In genomic region chr1:120911861-120912260, GRCh38 we compare ENCODE assay signal across 21 cellular contexts. TPM values are rescaled to one million over a fixed set of nuclear protein-coding genes. Genes with fewer than 3 reads are reported as not detected.
DNase-seq lines count a peak whose midpoint lies in the region; ATAC-seq, FAIRE-seq and TF ChIP-seq lines count a peak whose summit lies in the region.
"Not testable (repeated sequence)": the region's sequence is repeated elsewhere in the genome, so short reads cannot be mapped to it uniquely, and the experiment has no call there.
"Had no signal": no experiment of that assay in that cellular context is flagged by ENCODE, and none has a peak within 500 bp of the region (broad histone marks: within the 10 kb centered on the region; RNA-seq: fewer than 3 reads in every experiment).

No MANE protein-coding gene starts in this region.

- 79% methylated on average over 4 of the region's 4 CpGs for WGBS in K562 (ENCODE audit: insufficient coverage, low coverage, missing lambda C conversion rate)

- H3K79me2 ChIP-seq in OCI-LY3 (ENCODE audit: low read length); K562 (ENCODE audit: control insufficient read depth, insufficient read depth, low read length): not testable (repeated sequence)

- not testable (repeated sequence) for H3K9me1 ChIP-seq in K562 (ENCODE audit: control insufficient read depth, insufficient read depth, low read length)

- H3K4me1 ChIP-seq in CD8-positive, alpha-beta T cell (ENCODE audit: insufficient read depth, low read length); OCI-LY3 (ENCODE audit: low read length); K562 (replicated peaks in 1 of 2; ENCODE audit: control insufficient read depth in 2 of 2, insufficient read depth in 2 of 2, low read length in 2 of 2): not testable (repeated sequence)

- not testable (repeated sequence) for H3K36me3 Mint-ChIP-seq in CD8-positive, alpha-beta T cell; T-cell; activated CD4-positive, alpha-beta memory T cell treated with anti-CD3 and anti-CD28 coated beads, Interleukin-2, amount 10 ng/mL, durations not matched to agents 7 days and 5 days (ENCODE audit: low read depth); activated T-helper 1 cell treated with anti-CD3 and anti-CD28 coated beads, Interleukin-12 subunit alpha, Interleukin-12 subunit beta, Interleukin-2, Interleukin-4 antibody, amounts not matched to agents 30 ng/mL and 10 ng/mL and 1 ng/mL, durations not matched to agents 14 hours and 24 hours and 36 hours (ENCODE audit: low read depth)

- not testable (repeated sequence) for FAIRE-seq in K562 (lab: Jason Lieb, UNC)

- H3K27me3 Mint-ChIP-seq in CD8-positive, alpha-beta T cell (ENCODE audit: low read depth); T-cell; activated CD4-positive, alpha-beta memory T cell treated with anti-CD3 and anti-CD28 coated beads, Interleukin-2, amount 10 ng/mL, durations not matched to agents 7 days and 5 days; activated T-helper 1 cell treated with anti-CD3 and anti-CD28 coated beads, Interleukin-12 subunit alpha, Interleukin-12 subunit beta, Interleukin-2, Interleukin-4 antibody, amounts not matched to agents 30 ng/mL and 10 ng/mL and 1 ng/mL, durations not matched to agents 14 hours and 24 hours and 36 hours (ENCODE audit: insufficient read depth): not testable (repeated sequence)

- not testable (repeated sequence) for TF ChIP-seq RAD21 in K562 (CRISPR knock-in tag; conservative IDR thresholded peaks at IDR 0.05 in 1 of 2, IDR thresholded peaks at IDR 0.05 in 1 of 2)

- not testable (repeated sequence) for H3K9me3 Mint-ChIP-seq in CD8-positive, alpha-beta T cell; T-cell; activated CD4-positive, alpha-beta memory T cell treated with anti-CD3 and anti-CD28 coated beads, Interleukin-2, amount 10 ng/mL, durations not matched to agents 7 days and 5 days; activated T-helper 1 cell treated with anti-CD3 and anti-CD28 coated beads, Interleukin-12 subunit alpha, Interleukin-12 subunit beta, Interleukin-2, Interleukin-4 antibody, amounts not matched to agents 30 ng/mL and 10 ng/mL and 1 ng/mL, durations not matched to agents 14 hours and 24 hours and 36 hours

- not testable (repeated sequence) for H3K4me3 ChIP-seq in CD8-positive, alpha-beta T cell (ENCODE audit: low read depth, low read length); K562
- peak overlapping the region; percentile 46; the same call in 1 of the 2 replicates for H3K4me3 ChIP-seq in OCI-LY3 (ENCODE audit: low read length)

- TF ChIP-seq CTCF in CD8-positive, alpha-beta T cell (IDR thresholded peaks at IDR 0.05); OCI-LY3 (IDR thresholded peaks at IDR 0.05; ENCODE audit: low read depth, low read length); K562 (IDR thresholded peaks at IDR 0.05 in 2 of 3, conservative IDR thresholded peaks at IDR 0.05 in 1 of 3; ENCODE audit: insufficient read depth in 2 of 3, low read depth in 1 of 3, low read length in 3 of 3): not testable (repeated sequence)

- in situ Hi-C loops in K562 (cut with MboI): not testable (repeated sequence)

- not testable (repeated sequence) for H3K4me1 Mint-ChIP-seq in CD8-positive, alpha-beta T cell (ENCODE audit: low read depth); T-cell; activated CD4-positive, alpha-beta memory T cell treated with anti-CD3 and anti-CD28 coated beads, Interleukin-2, amount 10 ng/mL, durations not matched to agents 7 days and 5 days; activated T-helper 1 cell treated with anti-CD3 and anti-CD28 coated beads, Interleukin-12 subunit alpha, Interleukin-12 subunit beta, Interleukin-2, Interleukin-4 antibody, amounts not matched to agents 30 ng/mL and 10 ng/mL and 1 ng/mL, durations not matched to agents 14 hours and 24 hours and 36 hours (ENCODE audit: low read depth)

- ATAC-seq in CD8-positive, alpha-beta T cell; T-cell (replicated peaks in 1 of 4); K562: not testable (repeated sequence)

- POLR2A ChIA-PET in CD8-positive, alpha-beta T cell (lab: Charles Lee); T-cell (lab: Charles Lee); activated CD4-positive, alpha-beta memory T cell treated with anti-CD3 and anti-CD28 coated beads, Interleukin-2, amount 10 ng/mL, durations not matched to agents 7 days and 5 days (lab: Charles Lee); K562 (lab: Yijun Ruan, JAX): not testable (repeated sequence)

- not testable (repeated sequence) for TF ChIP-seq POLR2A in K562 (conservative IDR thresholded peaks at IDR 0.05)

- not testable (repeated sequence) for H3K36me3 ChIP-seq in CD8-positive, alpha-beta T cell (ENCODE audit: insufficient read depth, low read length); OCI-LY3 (replicated peaks; ENCODE audit: low read depth, low read length); K562 (ENCODE audit: control insufficient read depth, insufficient read depth, low read length)

- peak overlapping the region; percentile 52 for H3K4me2 ChIP-seq in OCI-LY3 (ENCODE audit: low read length)
- not testable (repeated sequence) for H3K4me2 ChIP-seq in K562 (ENCODE audit: insufficient read depth, low read length)

- not testable (repeated sequence) for H3K27ac ChIP-seq in CD8-positive, alpha-beta T cell (ENCODE audit: low read depth, low read length); OCI-LY3 (ENCODE audit: low read length); K562 (ENCODE audit: extremely low read depth, low read depth, low read length)

- not testable (repeated sequence) for H2AFZ ChIP-seq in OCI-LY3 (ENCODE audit: low read depth, low read length); K562 (ENCODE audit: low read depth, low read length)

- H3K27me3 ChIP-seq in CD8-positive, alpha-beta T cell (ENCODE audit: insufficient read depth, low read length); OCI-LY3 (ENCODE audit: low read depth, low read length); K562 (ENCODE audit: control insufficient read depth in 2 of 2, insufficient read depth in 2 of 2, low read length in 2 of 2): not testable (repeated sequence)

- H3K27ac Mint-ChIP-seq in CD8-positive, alpha-beta T cell: peak overlapping the region; percentile 75
- not testable (repeated sequence) for H3K27ac Mint-ChIP-seq in T-cell; activated CD4-positive, alpha-beta memory T cell treated with anti-CD3 and anti-CD28 coated beads, Interleukin-2, amount 10 ng/mL, durations not matched to agents 7 days and 5 days; activated T-helper 1 cell treated with anti-CD3 and anti-CD28 coated beads, Interleukin-12 subunit alpha, Interleukin-12 subunit beta, Interleukin-2, Interleukin-4 antibody, amounts not matched to agents 30 ng/mL and 10 ng/mL and 1 ng/mL, durations not matched to agents 14 hours and 24 hours and 36 hours

- not testable (repeated sequence) for H3K9me3 ChIP-seq in CD8-positive, alpha-beta T cell (ENCODE audit: low read length); OCI-LY3 (ENCODE audit: insufficient read depth, low read length); K562 (replicated peaks; ENCODE audit: control insufficient read depth, insufficient read depth, low read depth, low read length)

- H3K4me3 Mint-ChIP-seq in CD8-positive, alpha-beta T cell: peak overlapping the region; percentile 45
- H3K4me3 Mint-ChIP-seq in T-cell: peak overlapping the region in 2 of 3 donors; percentile 35 to 57
- H3K4me3 Mint-ChIP-seq in activated CD4-positive, alpha-beta memory T cell treated with anti-CD3 and anti-CD28 coated beads, Interleukin-2, amount 10 ng/mL, durations not matched to agents 7 days and 5 days: peak overlapping the region; percentile 24
- peak overlapping the region; percentile 19 for H3K4me3 Mint-ChIP-seq in activated T-helper 1 cell treated with anti-CD3 and anti-CD28 coated beads, Interleukin-12 subunit alpha, Interleukin-12 subunit beta, Interleukin-2, Interleukin-4 antibody, amounts not matched to agents 30 ng/mL and 10 ng/mL and 1 ng/mL, durations not matched to agents 14 hours and 24 hours and 36 hours

- TSS peak; percentile 44 for BruUV-seq in K562 (replicated peaks; lab: Mats Ljungman, UMichigan)

- DNase-seq in CD8-positive, alpha-beta T cell; activated CD4-positive, alpha-beta memory T cell treated with anti-CD3 and anti-CD28 coated beads, Interleukin-2, amount 10 ng/mL, durations not matched to agents 7 days and 5 days; activated T-helper 1 cell treated with anti-CD3 and anti-CD28 coated beads, Interleukin-12 subunit alpha, Interleukin-12 subunit beta, Interleukin-2, Interleukin-4 antibody, amounts not matched to agents 30 ng/mL and 10 ng/mL and 1 ng/mL, durations not matched to agents 14 hours and 24 hours and 36 hours (ENCODE audit: low spot score); K562 (ENCODE audit: extremely low read depth in 1 of 4, low spot score in 3 of 4): not testable (repeated sequence)
- DNase-seq in T-cell (peak in 10 of 34 experiments; percentile 1 to 50 (median 24)), mucosa of gallbladder (ENCODE audit: low spot score) (peak; percentile 10)
- peak; percentile 3 for DNase-seq in stimulated activated CD4-positive, alpha-beta T cell treated with anti-CD3 and anti-CD28 coated beads, Interleukin-4, amount 100 ng/mL, for 24 hours

- not testable (repeated sequence) for H3K9ac ChIP-seq in OCI-LY3 (ENCODE audit: low read length); K562 (ENCODE audit: insufficient read depth in 1 of 2, low read depth in 2 of 2, low read length in 2 of 2)

- intact Hi-C loops in CD8-positive, alpha-beta T cell (cut with DNase I, micrococcal nuclease); activated T-helper 1 cell treated with anti-CD3 and anti-CD28 coated beads, Interleukin-12 subunit alpha, Interleukin-12 subunit beta, Interleukin-2, Interleukin-4 antibody, amounts not matched to agents 30 ng/mL and 10 ng/mL and 1 ng/mL, durations not matched to agents 14 hours and 24 hours and 36 hours (cut with micrococcal nuclease); K562 (cut with micrococcal nuclease): not testable (repeated sequence)

- H4K20me1 ChIP-seq in OCI-LY3 (ENCODE audit: insufficient read depth, low read length); K562 (replicated peaks; ENCODE audit: control insufficient read depth, insufficient read depth, low read length): not testable (repeated sequence)

- not testable (repeated sequence) for TF ChIP-seq EP300 in K562 (IDR thresholded peaks at IDR 0.05; ENCODE audit: low read length)

- CTCF ChIA-PET in CD8-positive, alpha-beta T cell (lab: Charles Lee); T-cell (lab: Charles Lee); activated CD4-positive, alpha-beta memory T cell treated with anti-CD3 and anti-CD28 coated beads, Interleukin-2, amount 10 ng/mL, durations not matched to agents 7 days and 5 days (lab: Charles Lee); K562 (lab: Yijun Ruan, JAX; ENCODE audit: low intra/inter-chr PET ratio): not testable (repeated sequence)

RNA-seq across cellular contexts. Expression of gene PPIAL4A, which starts 22.3 kb away (rescaled TPM):
- not detected for total RNA-seq in CD8-positive, alpha-beta T cell
- total RNA-seq in T-cell (not detected), K562 (2014; rRNA removed) (not detected in 2 replicates), K562 (2014; rRNA removed; fragmentation: Illumina TruSeq; extraction: Trizol) (not detected in 2 replicates), K562 (2015; rRNA removed; fragmentation: Illumina TruSeq; extraction: Trizol) (not detected in 2 replicates), K562 (2021) (not detected in 2 replicates), mucosa of gallbladder (not detected)
- total RNA-seq in activated CD4-positive, alpha-beta memory T cell treated with anti-CD3 and anti-CD28 coated beads, Interleukin-2, amount 10 ng/mL, durations not matched to agents 7 days and 5 days: not detected
- not detected in 2 replicates for total RNA-seq in activated T-helper 1 cell treated with anti-CD3 and anti-CD28 coated beads, Interleukin-12 subunit alpha, Interleukin-12 subunit beta, Interleukin-2, Interleukin-4 antibody, amounts not matched to agents 30 ng/mL and 10 ng/mL and 1 ng/mL, durations not matched to agents 14 hours and 24 hours and 36 hours
- total RNA-seq in K562 (2011; cell fraction: chromatin; rRNA removed; ENCODE audit: low replicate concordance): not detected in 2 replicates
- total RNA-seq in K562 (2011; cell fraction: nucleolus; rRNA removed): not detected in 2 replicates
- not detected in 2 replicates for total RNA-seq in K562 (2011; cell fraction: nucleoplasm; rRNA removed)
- polyA plus RNA-seq in K562 (2011; rRNA removed) (not detected in 2 replicates), K562 (2014; fragmentation: Illumina TruSeq; extraction: Trizol) (not detected in 2 replicates), K562 (2014; fragmentation: Nextera tagmentation; extraction: Ambion mirVana) (not detected), K562 (2014; rRNA removed) (not detected in 2 replicates)
- not detected in 2 replicates for polyA plus RNA-seq in K562 (2011; cell fraction: cytosol; rRNA removed)
- polyA plus RNA-seq in K562 (2011; cell fraction: nucleus; rRNA removed): not detected in 2 replicates
- polyA plus RNA-seq in K562 (2012): not detected in 2 replicates
- not detected in 2 replicates for polyA minus RNA-seq in K562 (2011; rRNA and poly(A)+ RNA removed)
- not detected in 2 replicates for polyA minus RNA-seq in K562 (2011; cell fraction: cytosol; rRNA and poly(A)+ RNA removed)
- polyA minus RNA-seq in K562 (2011; cell fraction: nucleus; rRNA and poly(A)+ RNA removed): not detected in 2 replicates
- total RNA-seq: A172; Caco-2; CD4-positive, CD25-positive, alpha-beta regulatory T cell; GM12878; GM23248; H7; HepG2; HT1080; LHCN-M2; MCF 10A; Right ventricle myocardium superior; RPMI7951; SJSA1 had no signal
- polyA plus RNA-seq: GM12878, GM23248, HepG2 had no signal
